Comparison of ENCODE assay signal across 25 cellular contexts in genomic region chr1:3064901-3065300, GRCh38. TPM values are rescaled to one million over a fixed set of nuclear protein-coding genes. Genes with fewer than 3 reads are reported as not detected.
DNase-seq lines count a peak whose midpoint lies in the region; ATAC-seq, FAIRE-seq and TF ChIP-seq lines count a peak whose summit lies in the region.
"Had no signal": no experiment of that assay in that cellular context is flagged by ENCODE, and none has a peak within 500 bp of the region (broad histone marks: within the 10 kb centered on the region; RNA-seq: fewer than 3 reads in every experiment).

No MANE protein-coding gene starts in this region.

- H3K36me3 ChIP-seq in kidney (ENCODE audit: control insufficient read depth in 1 of 2, insufficient read depth in 2 of 2, low read length in 2 of 2), result no peaks in the 10 kb centered on the region
- peaks cover 0 to 2% (median 0%) of the 10 kb centered on the region in 4 donors for H3K36me3 ChIP-seq in stomach
- H3K36me3 ChIP-seq: SJCRH30 had no signal

- H3K4me3 ChIP-seq in kidney (ENCODE audit: low read length in 2 of 2), result peak overlapping the region in 1 of 2 donors; percentile 69
- peak overlapping the region in 3 of 4 donors; percentile 55 to 93 (median 79) for H3K4me3 ChIP-seq in stomach
- H3K4me3 ChIP-seq: SJCRH30 had no signal

- 40 to 64% (median 54%) methylated on average over 9 of the region's 9 CpGs for WGBS in stomach, 5 donors

- no peaks in the 10 kb centered on the region for H3K9me3 Mint-ChIP-seq in activated T-cell treated with anti-CD3 and anti-CD28 coated beads, Interleukin-2, amount 50 U/mL, for 24 hours
- no peaks in the 10 kb centered on the region for H3K9me3 Mint-ChIP-seq in activated T-cell treated with anti-CD3 and anti-CD28 coated beads, Interleukin-2, amount 50 U/mL, for 4 hours
- peaks cover 0 to 3% (median 2%) of the 10 kb centered on the region in 7 donors for H3K9me3 Mint-ChIP-seq in CD14-positive monocyte
- H3K9me3 Mint-ChIP-seq: CD8-positive, alpha-beta memory T cell; GM23338 had no signal

- no peak for TF ChIP-seq POLR2A in stomach (IDR thresholded peaks at IDR 0.05)

- intact Hi-C loops in CD14-positive monocyte (cut with micrococcal nuclease), result no loop called here
- intact Hi-C loops in kidney (cut with DNase I), result no loop called here
- intact Hi-C loops in stomach (cut with DNase I; ENCODE audit: low total_unique reads), result no loop called here

- peaks cover 4% of the 10 kb centered on the region for H3K4me1 Mint-ChIP-seq in activated T-cell treated with anti-CD3 and anti-CD28 coated beads, Interleukin-2, amount 50 U/mL, for 24 hours (ENCODE audit: low read depth)
- H3K4me1 Mint-ChIP-seq in activated T-cell treated with anti-CD3 and anti-CD28 coated beads, Interleukin-2, amount 50 U/mL, for 4 hours (ENCODE audit: low read depth), result peaks cover 3% of the 10 kb centered on the region
- peaks cover 3% of the 10 kb centered on the region for H3K4me1 Mint-ChIP-seq in CD14-positive monocyte

- H3K27me3 Mint-ChIP-seq in activated T-cell treated with anti-CD3 and anti-CD28 coated beads, Interleukin-2, amount 50 U/mL, for 24 hours, result peaks cover 31% of the 10 kb centered on the region
- peaks cover 25% of the 10 kb centered on the region for H3K27me3 Mint-ChIP-seq in activated T-cell treated with anti-CD3 and anti-CD28 coated beads, Interleukin-2, amount 50 U/mL, for 4 hours (ENCODE audit: low read depth)
- H3K27me3 Mint-ChIP-seq in CD14-positive monocyte (ENCODE audit: low read depth in 3 of 3), result peaks cover 26 to 44% (median 27%) of the 10 kb centered on the region in 3 donors

- TF ChIP-seq EP300 in stomach (IDR thresholded peaks at IDR 0.05), result no peak

- peaks cover 0 to 3% of the 10 kb centered on the region in 2 donors for H3K4me1 ChIP-seq in kidney (ENCODE audit: control insufficient read depth in 1 of 2, insufficient read depth in 1 of 2, low read depth in 1 of 2, low read length in 2 of 2)
- H3K4me1 ChIP-seq in stomach, result peaks cover 32 to 71% (median 65%) of the 10 kb centered on the region in 4 donors
- H3K4me1 ChIP-seq: SJCRH30 had no signal

- no peak for FAIRE-seq in kidney (lab: Jason Lieb, UNC)
- FAIRE-seq: D721Med had no signal

- H3K27ac ChIP-seq in kidney (ENCODE audit: low read depth in 2 of 2, low read length in 2 of 2), result peak overlapping the region; percentile 59 to 67
- peak overlapping the region in 3 of 5 donors; percentile 47 to 93 (median 86) for H3K27ac ChIP-seq in stomach
- H3K27ac ChIP-seq: KMS-11, SJCRH30 had no signal

- H3K9me3 ChIP-seq in kidney (ENCODE audit: control insufficient read depth in 1 of 2, low read length in 2 of 2) (no peaks in the 10 kb centered on the region), stomach (no peaks in the 10 kb centered on the region)
- H3K9me3 ChIP-seq: SJCRH30 had no signal

- TF ChIP-seq CTCF in CD14-positive monocyte (IDR thresholded peaks at IDR 0.05), result no peak
- TF ChIP-seq CTCF in kidney (IDR thresholded peaks at IDR 0.05; ENCODE audit: borderline replicate concordance, extremely low read depth, insufficient read depth), result no peak
- no peak for TF ChIP-seq CTCF in stomach (IDR thresholded peaks at IDR 0.05)

- peaks cover 28 to 95% (median 58%) of the 10 kb centered on the region in 3 donors for H3K27me3 ChIP-seq in stomach

- H3K36me3 Mint-ChIP-seq in activated T-cell treated with anti-CD3 and anti-CD28 coated beads, Interleukin-2, amount 50 U/mL, for 24 hours (ENCODE audit: low read depth), result no peaks in the 10 kb centered on the region
- H3K36me3 Mint-ChIP-seq in activated T-cell treated with anti-CD3 and anti-CD28 coated beads, Interleukin-2, amount 50 U/mL, for 4 hours (ENCODE audit: insufficient read depth), result no peaks in the 10 kb centered on the region
- peaks cover 0 to 2% of the 10 kb centered on the region in 2 donors for H3K36me3 Mint-ChIP-seq in CD14-positive monocyte
- H3K36me3 Mint-ChIP-seq: CD8-positive, alpha-beta memory T cell had no signal

- ATAC-seq in activated T-cell treated with anti-CD3 and anti-CD28 coated beads, Interleukin-2, amount 50 U/mL, for 4 hours, result no peak
- ATAC-seq in GM21390 (IDR thresholded peaks at IDR 0.05; ENCODE audit: unreplicated experiment) (no peak), GM19395 (IDR thresholded peaks at IDR 0.05; ENCODE audit: unreplicated experiment) (no peak), left lobe of liver (no peak)
- ATAC-seq: GM23338, HCT116 had no signal

- DNase-seq in activated T-cell treated with anti-CD3 and anti-CD28 coated beads, Interleukin-2, amount 50 U/mL, for 24 hours, result peak; percentile 2
- DNase-seq in activated T-cell treated with anti-CD3 and anti-CD28 coated beads, Interleukin-2, amount 50 U/mL, for 4 hours, result no peak
- DNase-seq in CD14-positive monocyte (ENCODE audit: low spot score) (peak; percentile 19), kidney (peak; percentile 52), stomach (peak; percentile 24), left lobe of liver (ENCODE audit: low spot score) (no peak)
- DNase-seq: 8988T, DMS79, NCI-H1092, NCI-H146, NCI-H2081, NCI-H748 treated with DMSO at 0.1 percent for 48 hours, OCI-M1, SJCRH30 had no signal

- H3K4me3 Mint-ChIP-seq in activated T-cell treated with anti-CD3 and anti-CD28 coated beads, Interleukin-2, amount 50 U/mL, for 24 hours, result no peak overlapping the region
- H3K4me3 Mint-ChIP-seq in activated T-cell treated with anti-CD3 and anti-CD28 coated beads, Interleukin-2, amount 50 U/mL, for 4 hours, result no peak overlapping the region
- no peak overlapping the region for H3K4me3 Mint-ChIP-seq in CD14-positive monocyte

- H3K9ac ChIP-seq in kidney (ENCODE audit: low read length in 2 of 2), result peak overlapping the region; percentile 1 to 80
- H3K9ac ChIP-seq: KMS-11 had no signal

- no peak overlapping the region for H3K27ac Mint-ChIP-seq in activated T-cell treated with anti-CD3 and anti-CD28 coated beads, Interleukin-2, amount 50 U/mL, for 24 hours
- H3K27ac Mint-ChIP-seq in CD14-positive monocyte, result no peak overlapping the region
- H3K27ac Mint-ChIP-seq: CD8-positive, alpha-beta memory T cell; GM23338 had no signal

RNA-seq across cellular contexts. Expression of gene PRDM16, which starts 4.1 kb away (rescaled TPM):
- under 1 TPM in 2 of 3 donors, not detected in 1; 0.05 to 0.22 TPM for total RNA-seq in activated T-cell treated with anti-CD3 and anti-CD28 coated beads, Interleukin-2, amount 50 U/mL, for 4 hours
- polyA plus RNA-seq in CD14-positive monocyte (not detected), kidney (ENCODE audit: insufficient read depth, low read depth, low replicate concordance) (3.0 TPM), stomach (1 to 10 TPM; 2.4 to 8.2 (median 7.0) TPM)
- total RNA-seq in kidney (21.9 TPM), stomach (100 to 1,000 TPM in 2 of 5 donors, 10 to 100 TPM in 2, under 1 TPM in 1; 0.29 to 222 (median 32.2) TPM), left lobe of liver (0.43 TPM)
- total RNA-seq: CD8-positive, alpha-beta memory T cell; MCF 10A; RPMI7951 had no signal
- polyA plus RNA-seq: CD8-positive, alpha-beta memory T cell had no signal

RNA-seq across cellular contexts. Expression of gene ACTRT2, which starts 43.6 kb away (rescaled TPM):
- not detected for total RNA-seq in activated T-cell treated with anti-CD3 and anti-CD28 coated beads, Interleukin-2, amount 50 U/mL, for 4 hours
- polyA plus RNA-seq in CD14-positive monocyte (not detected), kidney (ENCODE audit: insufficient read depth, low read depth, low replicate concordance) (not detected), stomach (not detected)
- total RNA-seq in kidney (not detected), stomach (not detected), left lobe of liver (not detected)
- total RNA-seq: CD8-positive, alpha-beta memory T cell; GM23338; MCF 10A; NCI-H460; RPMI7951; SJCRH30 had no signal
- polyA plus RNA-seq: BJ; CD8-positive, alpha-beta memory T cell; GM23338 had no signal

Comparison
In these comparisons a context has a peak if more than half of its experiments do, and no peak if none do; other contexts are left out.
1. DNase-seq: peak in activated T-cell treated with anti-CD3 and anti-CD28 coated beads, Interleukin-2, amount 50 U/mL, for 24 hours (single experiment), CD14-positive monocyte (single experiment), kidney (single experiment) and stomach (single experiment); none in activated T-cell treated with anti-CD3 and anti-CD28 coated beads, Interleukin-2, amount 50 U/mL, for 4 hours (single experiment) and left lobe of liver (single experiment).